Comparison of ENCODE assay signal across 29 cellular contexts in the genomic region with DNA sequence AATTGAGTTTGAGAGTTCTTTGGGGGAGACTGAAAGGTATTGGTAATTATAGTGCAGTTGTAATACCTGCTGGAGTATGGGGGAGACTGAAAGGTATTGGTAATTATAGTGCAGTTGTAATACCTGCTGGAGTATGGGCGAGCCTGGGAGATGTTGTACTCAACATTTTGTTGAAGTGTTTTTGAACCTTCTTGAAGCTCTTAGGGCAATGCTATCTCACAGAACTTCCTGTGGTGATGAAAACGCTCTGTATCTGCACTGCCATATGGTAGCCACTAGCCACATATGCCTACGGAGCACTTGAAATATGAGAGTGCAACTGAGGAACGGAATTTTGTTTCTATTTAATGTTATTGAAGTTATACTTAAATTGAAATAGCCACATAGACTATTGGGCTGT.
"Had no signal": no experiment of that assay in that cellular context is flagged by ENCODE, and none has a peak within 500 bp of the region (broad histone marks: within the 10 kb centered on the region; RNA-seq: fewer than 3 reads in every experiment).

No MANE protein-coding gene starts in this region.

- H3K4me3 ChIP-seq: breast epithelium, coronary artery, SJSA1 had no signal

- H3K36me3 Mint-ChIP-seq: activated naive CD4-positive, alpha-beta T cell treated with anti-CD3 and anti-CD28 coated beads, Interleukin-2, amount 50 U/mL, for 24 hours; WTC11 had no signal

- H3K27ac ChIP-seq: breast epithelium, coronary artery, SJSA1 had no signal

- H3K36me3 ChIP-seq: breast epithelium, SJSA1 had no signal

- H3K9me3 Mint-ChIP-seq: activated naive CD4-positive, alpha-beta T cell treated with anti-CD3 and anti-CD28 coated beads, Interleukin-2, amount 50 U/mL, for 24 hours; activated T-helper 1 cell treated with anti-CD3 and anti-CD28 coated beads, Interleukin-12 subunit alpha, Interleukin-12 subunit beta, Interleukin-2, Interleukin-4 antibody, amounts not matched to agents 30 ng/mL and 10 ng/mL and 1 ng/mL, durations not matched to agents 14 hours and 24 hours and 36 hours had no signal

- H3K27me3 Mint-ChIP-seq: activated naive CD4-positive, alpha-beta T cell treated with anti-CD3 and anti-CD28 coated beads, Interleukin-2, amount 50 U/mL, for 24 hours; T-helper 17 cell had no signal

- H3K4me1 Mint-ChIP-seq: activated naive CD4-positive, alpha-beta T cell treated with anti-CD3 and anti-CD28 coated beads, Interleukin-2, amount 50 U/mL, for 24 hours; T-helper 17 cell had no signal

- DNase-seq: activated CD4-positive, alpha-beta T cell treated with anti-CD3 and anti-CD28 coated beads for 48 hours; activated CD4-positive, alpha-beta T cell treated with anti-CD3 and anti-CD28 coated beads, Interleukin-2, amount 50 U/mL, for 4 hours; activated CD4-positive, CD25-positive, alpha-beta regulatory T cell treated with anti-CD3 and anti-CD28 coated beads, Interleukin-2, amount 50 U/mL, for 72 hours; activated CD8-positive, alpha-beta memory T cell treated with anti-CD3 and anti-CD28 coated beads, Interleukin-2, amount 50 U/mL, for 48 hours; activated CD8-positive, alpha-beta T cell treated with anti-CD3 and anti-CD28 coated beads, Interleukin-2, amount 10 ng/mL, durations not matched to agents 7 days and 5 days; activated effector memory CD4-positive, alpha-beta T cell treated with Interleukin-2 at 50 U/mL for 16 hours; activated naive CD4-positive, alpha-beta T cell; activated T-cell treated with anti-CD3 and anti-CD28 coated beads, Interleukin-2, amount 50 U/mL, for 1 hour; aorta; caudate nucleus; KG1; MV-4-11; NCI-H1092 treated with DMSO at 0.1 percent for 48 hours; NCI-H1417 treated with DMSO at 0.1 percent for 48 hours; NCI-H1694; NCI-H2029; NCI-H2107; NCI-H2227 treated with DMSO at 0.1 percent for 48 hours; NCI-H446 treated with DMSO at 0.1 percent for 48 hours; PC-3; SHP77; T-helper 17 cell; T1000 had no signal

- H3K27me3 ChIP-seq: breast epithelium, SJSA1 had no signal

- ATAC-seq: activated CD8-positive, alpha-beta T cell treated with anti-CD3 and anti-CD28 coated beads, Interleukin-2, amount 10 ng/mL, durations not matched to agents 7 days and 5 days; PC-3; T-helper 17 cell; WTC11 had no signal

- H3K4me3 Mint-ChIP-seq: activated CD8-positive, alpha-beta T cell treated with anti-CD3 and anti-CD28 coated beads, Interleukin-2, amount 10 ng/mL, durations not matched to agents 7 days and 5 days; activated naive CD4-positive, alpha-beta T cell treated with anti-CD3 and anti-CD28 coated beads, Interleukin-2, amount 50 U/mL, for 24 hours; activated T-helper 1 cell treated with anti-CD3 and anti-CD28 coated beads, Interleukin-12 subunit alpha, Interleukin-12 subunit beta, Interleukin-2, Interleukin-4 antibody, amounts not matched to agents 30 ng/mL and 10 ng/mL and 1 ng/mL, durations not matched to agents 14 hours and 24 hours and 36 hours; T-helper 17 cell; WTC11 had no signal

- H3K9me3 ChIP-seq: breast epithelium, SJSA1 had no signal

- H3K27ac Mint-ChIP-seq: activated CD8-positive, alpha-beta T cell treated with anti-CD3 and anti-CD28 coated beads, Interleukin-2, amount 10 ng/mL, durations not matched to agents 7 days and 5 days; activated naive CD4-positive, alpha-beta T cell treated with anti-CD3 and anti-CD28 coated beads, Interleukin-2, amount 50 U/mL, for 24 hours; activated T-helper 1 cell treated with anti-CD3 and anti-CD28 coated beads, Interleukin-12 subunit alpha, Interleukin-12 subunit beta, Interleukin-2, Interleukin-4 antibody, amounts not matched to agents 30 ng/mL and 10 ng/mL and 1 ng/mL, durations not matched to agents 14 hours and 24 hours and 36 hours; T-helper 17 cell; WTC11 had no signal
